ENCODE assay signal across 9 cellular contexts in genomic region chr15:89114974-89115373, GRCh38. TPM values are rescaled to one million over a fixed set of nuclear protein-coding genes. Genes with fewer than 3 reads are reported as not detected.
A peak's percentile ranks its signal among the peaks of the same experiment; 100 is the strongest.
DNase-seq lines count a peak whose midpoint lies in the region; ATAC-seq and TF ChIP-seq lines count a peak whose summit lies in the region.
"Had no signal": no experiment of that assay in that cellular context is flagged by ENCODE, and none has a peak within 500 bp of the region (broad histone marks: within the 10 kb centered on the region; RNA-seq: fewer than 3 reads in every experiment).

No MANE protein-coding gene starts in this region.

- H3K4me3 ChIP-seq in IMR-90 (ENCODE audit: insufficient read depth, low read depth, low read length) (no peak overlapping the region), PC-3 (ENCODE audit: low read length) (no peak overlapping the region), fibroblast of mammary gland (ENCODE audit: control insufficient read depth, low read depth, low read length) (no peak overlapping the region), retinal pigment epithelial cell (ENCODE audit: low read length) (no peak overlapping the region), Karpas-422 (ENCODE audit: low read length) (no peak overlapping the region)

- no peak overlapping the region for H2BK20ac ChIP-seq in IMR-90 (ENCODE audit: low read depth, low read length)

- no peaks in the 10 kb centered on the region for H3K9me2 ChIP-seq in PC-3 (replicated peaks; ENCODE audit: low read length)
- no peaks in the 10 kb centered on the region for H3K9me2 ChIP-seq in Karpas-422 (replicated peaks; ENCODE audit: insufficient read depth, low read length)

- no peak overlapping the region for H3K56ac ChIP-seq in IMR-90 (ENCODE audit: extremely low read depth, insufficient read depth, low read length)

- no peak overlapping the region for H3K14ac ChIP-seq in IMR-90 (replicated peaks; ENCODE audit: low read depth, low read length)

- H3K36me3 ChIP-seq in IMR-90 (ENCODE audit: control insufficient read depth, insufficient read depth, low read length) (peaks cover 14% of the 10 kb centered on the region), PC-3 (ENCODE audit: low read depth, low read length) (peaks cover 8% of the 10 kb centered on the region), Karpas-422 (ENCODE audit: insufficient read depth, low read length) (peaks cover 5% of the 10 kb centered on the region; the same call in 1 of the 2 replicates)

- H2AFZ ChIP-seq in IMR-90 (replicated peaks; ENCODE audit: low read length, poor library complexity) (no peak overlapping the region), PC-3 (ENCODE audit: low read length) (no peak overlapping the region), Karpas-422 (ENCODE audit: low read length) (no peak overlapping the region)

- CTCF ChIA-PET in IMR-90 (lab: Yijun Ruan, JAX) (interaction anchor here (1.2 to 1.6 kb wide), 2 partner anchors 12 to 57 kb away, joined by 5 to 6 read pairs; no protein-coding TSS in a partner anchor), PC-3 (lab: Charles Lee) (no interaction called here)

- no peak for TF ChIP-seq RAD21 in IMR-90 (IDR thresholded peaks at IDR 0.05; ENCODE audit: low read length)

- WGBS in IMR-90 (ENCODE audit: extremely low coverage in 2 of 2, insufficient read length in 1 of 2), 2 experiments = no CpG with 5 or more reads among the region's 3 CpGs

- H3K9me1 ChIP-seq in IMR-90 (ENCODE audit: insufficient read depth, low read length) = peaks cover 25% of the 10 kb centered on the region

- H3K79me2 ChIP-seq in PC-3 (ENCODE audit: low read length) = peaks cover 7% of the 10 kb centered on the region; the same call in 1 of the 2 replicates
- peaks cover 34% of the 10 kb centered on the region for H3K79me2 ChIP-seq in Karpas-422 (ENCODE audit: low read length)

- H3K9me3 ChIP-seq in IMR-90 (ENCODE audit: control insufficient read depth, insufficient read depth, low read length) (no peaks in the 10 kb centered on the region), PC-3 (ENCODE audit: low read length) (no peaks in the 10 kb centered on the region), Karpas-422 (ENCODE audit: low read length) (no peaks in the 10 kb centered on the region)

- H3K4me1 ChIP-seq in IMR-90 (ENCODE audit: control insufficient read depth, insufficient read depth, low read length) (peaks cover 16% of the 10 kb centered on the region), PC-3 (ENCODE audit: insufficient read depth, low read length) (peaks cover 49% of the 10 kb centered on the region), Karpas-422 (ENCODE audit: low read length) (peaks cover 12% of the 10 kb centered on the region)

- TF ChIP-seq CTCF in IMR-90 (conservative IDR thresholded peaks at IDR 0.05; ENCODE audit: low read depth, low read length) (no peak), PC-3 (conservative IDR thresholded peaks at IDR 0.05; ENCODE audit: low read depth, low read length) (no peak), fibroblast of mammary gland (conservative IDR thresholded peaks at IDR 0.05; ENCODE audit: control insufficient read depth, insufficient read depth, low read depth, low read length) (no peak), retinal pigment epithelial cell (conservative IDR thresholded peaks at IDR 0.05; ENCODE audit: low read depth, low read length) (no peak)

- in situ Hi-C loops in IMR-90 (cut with MboI; ENCODE audit: low sequenced_read_pairs) = no loop called here

- no peak overlapping the region for H3K4me2 ChIP-seq in IMR-90 (ENCODE audit: low read depth, low read length)
- peak overlapping the region; percentile 53; the same call in 1 of the 2 replicates for H3K4me2 ChIP-seq in PC-3 (ENCODE audit: low read length)
- no peak overlapping the region for H3K4me2 ChIP-seq in Karpas-422 (ENCODE audit: low read depth, low read length, poor library complexity, severe bottlenecking)

- H3K79me1 ChIP-seq in IMR-90 (ENCODE audit: low read depth in 1 of 2, low read length in 2 of 2) = peaks cover 50 to 73% of the 10 kb centered on the region in 2 experiments

- H3K9ac ChIP-seq in IMR-90 (ENCODE audit: low read depth, low read length) (no peak overlapping the region), PC-3 (ENCODE audit: low read length) (no peak overlapping the region), Karpas-422 (ENCODE audit: low read length) (no peak overlapping the region)

- no peak overlapping the region for H4K5ac ChIP-seq in IMR-90 (ENCODE audit: low read depth, low read length)

- H4K91ac ChIP-seq in IMR-90 (ENCODE audit: insufficient read depth, low read depth, low read length) = no peak overlapping the region

- H3K27ac ChIP-seq in IMR-90 (ENCODE audit: insufficient read depth, low read length) (no peak overlapping the region), PC-3 (ENCODE audit: low read length) (peak overlapping the region; percentile 26; the same call in 1 of the 2 replicates), Karpas-422 (ENCODE audit: low read length) (no peak overlapping the region)

- ATAC-seq in IMR-90 (ENCODE audit: low read depth) = peak; percentile 73
- no peak for ATAC-seq in PC-3
- ATAC-seq in GM18517 (IDR thresholded peaks at IDR 0.05; ENCODE audit: unreplicated experiment) = no peak
- no peak for ATAC-seq in HG03571 (IDR thresholded peaks at IDR 0.05; ENCODE audit: unreplicated experiment)
- no peak for ATAC-seq in HG03439 (IDR thresholded peaks at IDR 0.05; ENCODE audit: unreplicated experiment)

- H3K4ac ChIP-seq in IMR-90 (ENCODE audit: low read depth, low read length) = no peak overlapping the region

- H3F3A ChIP-seq in PC-3 (ENCODE audit: low read length, unreplicated experiment) = peaks cover 9% of the 10 kb centered on the region

- POLR2A ChIA-PET in IMR-90 (lab: Charles Lee; ENCODE audit: unreplicated experiment) (no interaction called here), PC-3 (lab: Charles Lee; ENCODE audit: unreplicated experiment) (interaction anchor here (0.6 to 0.8 kb wide), 2 partner anchors 22 to 53 kb away, joined by 7 to 9 read pairs; no protein-coding TSS in a partner anchor)

- H2AK9ac ChIP-seq in IMR-90 (replicated peaks; ENCODE audit: low read depth, low read length, poor library complexity) = no peak overlapping the region

- no peak overlapping the region for H2BK5ac ChIP-seq in IMR-90 (ENCODE audit: low read depth, low read length, poor library complexity, severe bottlenecking)

- H2BK15ac ChIP-seq in IMR-90 (ENCODE audit: low read depth, low read length) = no peak overlapping the region

- BruUV-seq in IMR-90 (replicated peaks; lab: Mats Ljungman, UMichigan) = no TSS peak
- BruUV-seq in PC-3 (replicated peaks; lab: Mats Ljungman, UMichigan) = no TSS peak

- H4K8ac ChIP-seq in IMR-90 (ENCODE audit: low read depth in 2 of 2, low read length in 2 of 2) = no peak overlapping the region; a peak in 1 of 4 replicates

- H3K23ac ChIP-seq in IMR-90 (ENCODE audit: low read depth, low read length) = no peak overlapping the region

- no peaks in the 10 kb centered on the region for H3K27me3 ChIP-seq in IMR-90 (ENCODE audit: control insufficient read depth, insufficient read depth, low read length)
- H3K27me3 ChIP-seq in PC-3 (ENCODE audit: low read length) = no peaks in the 10 kb centered on the region
- no peaks in the 10 kb centered on the region for H3K27me3 ChIP-seq in Karpas-422 (ENCODE audit: low read length)

- intact Hi-C loops in IMR-90 (cut with micrococcal nuclease) (no loop called here), PC-3 (cut with micrococcal nuclease) (no loop called here)

- H3K18ac ChIP-seq in IMR-90 (ENCODE audit: low read depth, low read length) = no peak overlapping the region

- no peak overlapping the region for H2BK120ac ChIP-seq in IMR-90 (ENCODE audit: low read depth, low read length)

- TF ChIP-seq POLR2A in IMR-90 (IDR thresholded peaks at IDR 0.05; ENCODE audit: low read depth, low read length) = no peak

- H4K20me1 ChIP-seq in IMR-90 (ENCODE audit: insufficient read depth, low read length) (no peaks in the 10 kb centered on the region), PC-3 (ENCODE audit: low read length) (no peaks in the 10 kb centered on the region), Karpas-422 (ENCODE audit: insufficient read depth, low read depth, low read length) (no peaks in the 10 kb centered on the region)

- H2AK5ac ChIP-seq in IMR-90 (ENCODE audit: low read depth, low read length) = 0 out of 2 replicates have a peak overlapping the region, but pooled peaks have one; percentile 5

- DNase-seq in IMR-90 = peak; percentile 84
- peak; percentile 46 for DNase-seq in PC-3
- peak; percentile 63 for DNase-seq in fibroblast of mammary gland (ENCODE audit: low read depth)
- peak; percentile 51 for DNase-seq in retinal pigment epithelial cell (ENCODE audit: low read depth)
- no peak for DNase-seq in Karpas-422
- DNase-seq: posterior cingulate gyrus had no signal

- dilution Hi-C loops in IMR-90 (cut with HindIII; ENCODE audit: low sequenced_read_pairs, unreplicated experiment) = no loop called here

TF ChIP-seq in IMR-90, 13 proteins besides CTCF, POLR2A, EP300 and RAD21:
- TF ChIP-seq SMC3 (IDR thresholded peaks at IDR 0.05; ENCODE audit: low read depth, low read length) (no peak), MAZ (IDR thresholded peaks at IDR 0.05; ENCODE audit: borderline replicate concordance, low read depth, low read length) (no peak), RCOR1 (IDR thresholded peaks at IDR 0.05; ENCODE audit: insufficient replicate concordance, low read length) (no peak), CHD1 (IDR thresholded peaks at IDR 0.05; ENCODE audit: low read depth, low read length) (no peak), CEBPB (IDR thresholded peaks at IDR 0.05; ENCODE audit: low read depth, low read length) (no peak), FOS (IDR thresholded peaks at IDR 0.05; ENCODE audit: low read depth, low read length) (no peak), RFX5 (IDR thresholded peaks at IDR 0.05; ENCODE audit: low read depth, low read length) (no peak)

RNA-seq across cellular contexts. Expression of gene ABHD2, which starts 26.7 kb away (rescaled TPM):
- total RNA-seq in IMR-90 (2012; rRNA removed) = 56.9 and 62.9 TPM in 2 replicates
- polyA plus RNA-seq in IMR-90 (2012; rRNA removed) = 29.4 and 31.2 TPM in 2 replicates
- polyA plus RNA-seq in IMR-90 (2012; cell fraction: cytosol; rRNA removed) = 5.6 and 10.7 TPM in 2 replicates
- 13.8 and 16.1 TPM in 2 replicates for polyA plus RNA-seq in IMR-90 (2012; cell fraction: nucleus; rRNA removed; ENCODE audit: low replicate concordance)
- total RNA-seq in PC-3 (2014; rRNA removed) = 31.4 and 34.0 TPM in 2 replicates
- 28.3 and 43.6 TPM in 2 replicates for total RNA-seq in Karpas-422 (2014; rRNA removed; shearing (Covaris generic); ENCODE audit: low replicate concordance)
